26 cellular contexts compared by ENCODE assay signal in genomic region chr6:116714296-116714695, GRCh38. TPM values are rescaled to one million over a fixed set of nuclear protein-coding genes. Genes with fewer than 3 reads are reported as not detected.
"Had no signal": no experiment of that assay in that cellular context is flagged by ENCODE, and none has a peak within 500 bp of the region (broad histone marks: within the 10 kb centered on the region; RNA-seq: fewer than 3 reads in every experiment).

No MANE protein-coding gene starts in this region.

- H3K9me3 ChIP-seq: esophagus muscularis mucosa, gastroesophageal sphincter, tibial artery had no signal

- H3K4me3 ChIP-seq: adrenal gland, esophagus muscularis mucosa, gastroesophageal sphincter, heart right ventricle, tibial artery had no signal

- ATAC-seq: activated CD8-positive, alpha-beta T cell treated with anti-CD3 and anti-CD28 coated beads, Interleukin-2, amount 10 ng/mL, durations not matched to agents 7 days and 5 days; gastroesophageal sphincter; heart right ventricle; left ventricle myocardium superior had no signal

- H3K4me3 Mint-ChIP-seq: activated CD8-positive, alpha-beta T cell treated with anti-CD3 and anti-CD28 coated beads, Interleukin-2, amount 10 ng/mL, durations not matched to agents 7 days and 5 days; dendritic cell treated with granulocyte-macrophage colony-stimulating factor and Interleukin-4, amounts not matched to agents 40 ng/mL and 50 ng/mL, for 4 days; immature natural killer cell; neural crest cell had no signal

- H3K27me3 Mint-ChIP-seq: dendritic cell treated with granulocyte-macrophage colony-stimulating factor and Interleukin-4, amounts not matched to agents 40 ng/mL and 50 ng/mL, for 4 days; naive B cell had no signal

- H3K4me1 Mint-ChIP-seq: neural crest cell had no signal

- H3K27ac ChIP-seq: adrenal gland, esophagus muscularis mucosa, gastroesophageal sphincter, heart right ventricle, tibial artery had no signal

- H3K4me1 ChIP-seq: adrenal gland, esophagus muscularis mucosa, gastroesophageal sphincter, heart right ventricle, tibial artery had no signal

- DNase-seq: activated CD4-positive, alpha-beta T cell treated with anti-CD3 and anti-CD28 coated beads for 48 hours; activated CD4-positive, CD25-positive, alpha-beta regulatory T cell; activated CD8-positive, alpha-beta T cell treated with anti-CD3 and anti-CD28 coated beads, Interleukin-2, amount 10 ng/mL, durations not matched to agents 7 days and 5 days; activated effector memory CD4-positive, alpha-beta T cell treated with anti-CD3 and anti-CD28 coated beads, Interleukin-2, amount 50 U/mL, for 16 hours; activated naive CD4-positive, alpha-beta T cell treated with anti-CD3 and anti-CD28 coated beads, Interleukin-2, amount 50 U/mL, for 16 hours; activated T-cell treated with anti-CD3 and anti-CD28 coated beads, Interleukin-2, amount 50 U/mL, for 48 hours; adrenal gland; cerebellar nuclear complex; effector CD8-positive, alpha-beta T cell; heart right ventricle; immature natural killer cell; kidney glomerular epithelial cell; left ventricle myocardium superior; naive B cell; retina; stimulated activated CD4-positive, alpha-beta T cell treated with anti-CD3 and anti-CD28 coated beads, Interleukin-12 subunit alpha, Interleukin-12 subunit beta, amount 100 ng/mL, for 4 hours; stimulated activated CD4-positive, alpha-beta T cell treated with anti-CD3 and anti-CD28 coated beads, Interleukin-1b, Interleukin-23, amount 100 ng/mL, for 48 hours; stimulated activated CD8-positive, alpha-beta memory T cell treated with anti-CD3 and anti-CD28 coated beads, Interleukin-4, amount 100 ng/mL, for 48 hours; stimulated activated naive CD4-positive, alpha-beta T cell treated with Interleukin-2 at 50 U/mL for 16 hours; tibial artery had no signal

- H3K9me3 Mint-ChIP-seq: dendritic cell treated with granulocyte-macrophage colony-stimulating factor and Interleukin-4, amounts not matched to agents 40 ng/mL and 50 ng/mL, for 4 days; immature natural killer cell; naive B cell had no signal

- H3K27ac Mint-ChIP-seq: activated CD8-positive, alpha-beta T cell treated with anti-CD3 and anti-CD28 coated beads, Interleukin-2, amount 10 ng/mL, durations not matched to agents 7 days and 5 days; dendritic cell treated with granulocyte-macrophage colony-stimulating factor and Interleukin-4, amounts not matched to agents 40 ng/mL and 50 ng/mL, for 4 days; immature natural killer cell had no signal

- H3K27me3 ChIP-seq: adrenal gland, esophagus muscularis mucosa, gastroesophageal sphincter, heart right ventricle, tibial artery had no signal

RNA-seq across cellular contexts. Expression of gene FAM162B, which starts 51.2 kb away (rescaled TPM):
- total RNA-seq: activated CD8-positive, alpha-beta T cell treated with anti-CD3 and anti-CD28 coated beads, Interleukin-2, amount 10 ng/mL, durations not matched to agents 7 days and 5 days; bronchial epithelial cell; endothelial cell of umbilical vein had no signal
- polyA plus RNA-seq: immature natural killer cell had no signal
